ENCODE assay signal across 1 cellular context in genomic region chr19:45632468-45633196, GRCh38.
TF ChIP-seq lines count a peak whose summit lies in the region.

No MANE protein-coding gene starts in this region.

TF ChIP-seq in HEK293, 187 proteins besides CTCF, POLR2A, EP300 and RAD21 (continued from another document):
- TF ChIP-seq, protein P1, sequence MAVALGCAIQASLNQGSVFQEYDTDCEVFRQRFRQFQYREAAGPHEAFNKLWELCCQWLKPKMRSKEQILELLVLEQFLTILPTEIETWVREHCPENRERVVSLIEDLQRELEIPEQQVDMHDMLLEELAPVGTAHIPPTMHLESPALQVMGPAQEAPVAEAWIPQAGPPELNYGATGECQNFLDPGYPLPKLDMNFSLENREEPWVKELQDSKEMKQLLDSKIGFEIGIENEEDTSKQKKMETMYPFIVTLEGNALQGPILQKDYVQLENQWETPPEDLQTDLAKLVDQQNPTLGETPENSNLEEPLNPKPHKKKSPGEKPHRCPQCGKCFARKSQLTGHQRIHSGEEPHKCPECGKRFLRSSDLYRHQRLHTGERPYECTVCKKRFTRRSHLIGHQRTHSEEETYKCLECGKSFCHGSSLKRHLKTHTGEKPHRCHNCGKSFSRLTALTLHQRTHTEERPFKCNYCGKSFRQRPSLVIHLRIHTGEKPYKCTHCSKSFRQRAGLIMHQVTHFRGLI (tag by site-specific recombination; IDR thresholded peaks at IDR 0.05), result peak; percentile 66; the same call in 1 of the 2 replicates
- 0 out of 2 replicates have a peak, but pooled peaks have one; percentile 20 for TF ChIP-seq ZNF366 (tag by site-specific recombination; conservative IDR thresholded peaks at IDR 0.05)
